25 cellular contexts compared by ENCODE assay signal in genomic region chr1:39729030-39729429, GRCh38. TPM values are rescaled to one million over a fixed set of nuclear protein-coding genes. Genes with fewer than 3 reads are reported as not detected.
A peak's percentile ranks its signal among the peaks of the same experiment; 100 is the strongest.
DNase-seq lines count a peak whose midpoint lies in the region; ATAC-seq and TF ChIP-seq lines count a peak whose summit lies in the region.
"Had no signal": no experiment of that assay in that cellular context is flagged by ENCODE, and none has a peak within 500 bp of the region (broad histone marks: within the 10 kb centered on the region; RNA-seq: fewer than 3 reads in every experiment).

No MANE protein-coding gene starts in this region.

- no peak for TF ChIP-seq CTCF in cardiac fibroblast (IDR thresholded peaks at IDR 0.05; ENCODE audit: low read depth, low read length)

- H3K9me3 Mint-ChIP-seq in memory B cell = no peaks in the 10 kb centered on the region
- H3K9me3 Mint-ChIP-seq: activated naive CD4-positive, alpha-beta T cell treated with anti-CD3 and anti-CD28 coated beads, Interleukin-2, amount 10 ng/mL, durations not matched to agents 7 days and 5 days; CD8-positive, alpha-beta T cell; T-cell had no signal

- ATAC-seq in memory B cell (ENCODE audit: low read depth) = no peak
- ATAC-seq in HG02970 (IDR thresholded peaks at IDR 0.05; ENCODE audit: low FRiP score, unreplicated experiment) = no peak
- ATAC-seq in HG02852 (IDR thresholded peaks at IDR 0.05; ENCODE audit: unreplicated experiment) = no peak
- ATAC-seq: body of pancreas; CD8-positive, alpha-beta T cell; left cardiac atrium; mucosa of descending colon; T-cell had no signal

- H3K27ac Mint-ChIP-seq in memory B cell = no peak overlapping the region
- H3K27ac Mint-ChIP-seq: activated naive CD4-positive, alpha-beta T cell treated with anti-CD3 and anti-CD28 coated beads, Interleukin-2, amount 10 ng/mL, durations not matched to agents 7 days and 5 days; CD8-positive, alpha-beta T cell had no signal

- H3K4me3 Mint-ChIP-seq in memory B cell = peak overlapping the region; percentile 68
- H3K4me3 Mint-ChIP-seq: activated naive CD4-positive, alpha-beta T cell treated with anti-CD3 and anti-CD28 coated beads, Interleukin-2, amount 10 ng/mL, durations not matched to agents 7 days and 5 days; CD8-positive, alpha-beta T cell; T-cell had no signal

- no peaks in the 10 kb centered on the region for H3K36me3 Mint-ChIP-seq in memory B cell
- H3K36me3 Mint-ChIP-seq: activated naive CD4-positive, alpha-beta T cell treated with anti-CD3 and anti-CD28 coated beads, Interleukin-2, amount 10 ng/mL, durations not matched to agents 7 days and 5 days; CD8-positive, alpha-beta T cell; T-cell had no signal

- H3K27me3 Mint-ChIP-seq in memory B cell = peaks cover 13% of the 10 kb centered on the region

- no peak overlapping the region for H3K4me3 ChIP-seq in cardiac fibroblast (replicated peaks in 1 of 2; ENCODE audit: low read depth in 2 of 2, low read length in 2 of 2)
- H3K4me3 ChIP-seq: body of pancreas, mucosa of descending colon had no signal

- DNase-seq in ELR (ENCODE audit: low read depth) (peak; percentile 35), LHCN-M2 (ENCODE audit: low read depth) (peak; percentile 59), cardiac fibroblast (ENCODE audit: low read depth in 2 of 2) (peak; percentile 16 to 33), memory B cell (ENCODE audit: low spot score in 2 of 2) (no peak), NK-92 (lab: John Stamatoyannopoulos, UW; ENCODE audit: unreplicated experiment) (no peak), ureter (ENCODE audit: low spot score) (no peak)
- DNase-seq: activated CD4-positive, alpha-beta T cell treated with anti-CD3 and anti-CD28 coated beads, Interleukin-2, amount 50 U/mL, for 1 hour; activated naive CD4-positive, alpha-beta T cell treated with anti-CD3 and anti-CD28 coated beads, Interleukin-2, amount 10 ng/mL, durations not matched to agents 7 days and 5 days; body of pancreas; CD8-positive, alpha-beta T cell; cortex of kidney; DMS53; H7; left cardiac atrium; mucosa of descending colon; NCI-H1048; NCI-H2081; NCI-H524 treated with DMSO at 0.1 percent for 48 hours; nucleus accumbens; SHP77 treated with DMSO at 0.1 percent for 48 hours; stimulated activated CD4-positive, alpha-beta T cell treated with anti-CD3 and anti-CD28 coated beads, Interleukin-12 subunit alpha, Interleukin-12 subunit beta, amount 100 ng/mL, for 4 hours; T-cell had no signal

- H3K4me1 Mint-ChIP-seq in memory B cell = peaks cover 6% of the 10 kb centered on the region

RNA-seq across cellular contexts. Expression of gene PPIE, which starts 9.7 kb away (rescaled TPM):
- 34.3 and 40.6 TPM in 2 replicates for total RNA-seq in LHCN-M2 (2014; rRNA removed)
- polyA plus RNA-seq in LHCN-M2 (2012) = 51.3 TPM
- total RNA-seq in ureter = 62.4 TPM

RNA-seq across cellular contexts. Expression of gene HPCAL4, which starts 37.8 kb away (rescaled TPM):
- total RNA-seq in LHCN-M2 (2014; rRNA removed) = 1.6 and 3.1 TPM in 2 replicates
- 0.05 TPM for polyA plus RNA-seq in LHCN-M2 (2012)
- not detected for total RNA-seq in ureter
- total RNA-seq: H7 had no signal

RNA-seq across cellular contexts. Expression of gene OXCT2, which starts 42.1 kb away (rescaled TPM):
- total RNA-seq in LHCN-M2 (2014; rRNA removed) (0.58 and 0.69 TPM in 2 replicates), ureter (1.1 TPM)
- polyA plus RNA-seq in LHCN-M2 (2012) = 0.26 TPM
- total RNA-seq: H7 had no signal

RNA-seq across cellular contexts. Expression of gene NT5C1A, which starts 57.1 kb away (rescaled TPM):
- not detected in 2 replicates for total RNA-seq in LHCN-M2 (2014; rRNA removed)
- polyA plus RNA-seq in LHCN-M2 (2012) = not detected
- total RNA-seq in ureter = not detected
- total RNA-seq: H7 had no signal
- polyA plus RNA-seq: thymus had no signal

RNA-seq across cellular contexts. Expression of gene BMP8B, which starts 59.6 kb away (rescaled TPM):
- total RNA-seq in LHCN-M2 (2014; rRNA removed) = 0.58 and 1.2 TPM in 2 replicates
- polyA plus RNA-seq in LHCN-M2 (2012) = 0.78 TPM
- 3.7 TPM for total RNA-seq in ureter

Comparison
In these comparisons a context has a peak if more than half of its experiments do, and no peak if none do; other contexts are left out.
1. DNase-seq: peak in ELR (single experiment), LHCN-M2 (single experiment) and cardiac fibroblast (2 of 2); none in memory B cell (0 of 2), NK-92 (single experiment) and ureter (single experiment).